In the genomic region with DNA sequence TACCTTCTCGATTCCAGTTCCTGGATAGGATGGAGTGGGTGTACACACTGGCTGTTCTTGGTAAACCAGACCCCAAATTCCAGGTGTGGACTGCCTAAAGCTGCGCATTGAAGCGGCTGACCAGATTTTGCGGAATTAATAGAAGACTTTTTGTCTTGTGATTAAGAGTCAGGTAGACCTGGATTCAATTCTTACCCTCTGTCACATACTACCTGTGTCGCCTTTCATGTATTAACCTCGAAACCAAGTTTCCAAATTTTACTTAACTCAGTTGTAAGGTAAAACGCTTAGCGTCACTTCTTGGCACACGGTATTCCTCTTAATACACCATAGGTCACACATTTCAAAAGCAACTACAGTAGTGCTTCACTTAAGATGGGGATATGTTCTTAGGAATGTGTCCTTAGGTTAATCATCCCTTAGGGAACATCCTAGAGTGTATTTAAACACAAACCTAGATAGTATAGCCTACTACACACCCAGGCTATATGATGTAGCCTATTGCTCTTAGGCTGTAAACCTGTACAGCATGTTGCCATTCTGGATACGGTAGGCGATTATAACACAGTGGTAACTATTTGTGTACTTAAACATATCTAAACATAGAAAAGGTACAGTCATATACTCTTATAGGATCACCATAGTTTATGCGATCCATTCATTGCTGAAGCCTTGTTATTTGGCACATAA, we compare ENCODE assay signal across 1 cellular context.
TF ChIP-seq lines count a peak whose summit lies in the region.

No MANE protein-coding gene starts in this region.

TF ChIP-seq in K562, 482 proteins besides CTCF, POLR2A, EP300 and RAD21 (continued from another document):
- TF ChIP-seq, protein P1, sequence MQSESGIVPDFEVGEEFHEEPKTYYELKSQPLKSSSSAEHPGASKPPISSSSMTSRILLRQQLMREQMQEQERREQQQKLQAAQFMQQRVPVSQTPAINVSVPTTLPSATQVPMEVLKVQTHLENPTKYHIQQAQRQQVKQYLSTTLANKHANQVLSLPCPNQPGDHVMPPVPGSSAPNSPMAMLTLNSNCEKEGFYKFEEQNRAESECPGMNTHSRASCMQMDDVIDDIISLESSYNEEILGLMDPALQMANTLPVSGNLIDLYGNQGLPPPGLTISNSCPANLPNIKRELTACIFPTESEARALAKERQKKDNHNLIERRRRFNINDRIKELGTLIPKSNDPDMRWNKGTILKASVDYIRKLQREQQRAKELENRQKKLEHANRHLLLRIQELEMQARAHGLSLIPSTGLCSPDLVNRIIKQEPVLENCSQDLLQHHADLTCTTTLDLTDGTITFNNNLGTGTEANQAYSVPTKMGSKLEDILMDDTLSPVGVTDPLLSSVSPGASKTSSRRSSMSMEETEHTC (IDR thresholded peaks at IDR 0.05), result no peak
- no peak for TF ChIP-seq POLR2AphosphoS2 (IDR thresholded peaks at IDR 0.05; ENCODE audit: low read length)
- no peak for TF ChIP-seq CCNT2 (IDR thresholded peaks at IDR 0.05; ENCODE audit: borderline replicate concordance, extremely low read depth, insufficient read length, low read depth, low read length)
- peak; percentile 19 for TF ChIP-seq KDM5B (IDR thresholded peaks at IDR 0.05; ENCODE audit: insufficient replicate concordance, low read depth, low read length)
- no peak for TF ChIP-seq KLF6 (CRISPR knock-in tag; IDR thresholded peaks at IDR 0.05; ENCODE audit: borderline replicate concordance)
- TF ChIP-seq CXXC5 (CRISPR knock-in tag; IDR thresholded peaks at IDR 0.05), result no peak
- no peak for TF ChIP-seq HOXB6 (CRISPR knock-in tag; IDR thresholded peaks at IDR 0.05; ENCODE audit: borderline replicate concordance)
- TF ChIP-seq U2AF1 (optimal IDR thresholded peaks at IDR 0.05; ENCODE audit: low read depth, low read length), result no peak
- TF ChIP-seq, protein P2, sequence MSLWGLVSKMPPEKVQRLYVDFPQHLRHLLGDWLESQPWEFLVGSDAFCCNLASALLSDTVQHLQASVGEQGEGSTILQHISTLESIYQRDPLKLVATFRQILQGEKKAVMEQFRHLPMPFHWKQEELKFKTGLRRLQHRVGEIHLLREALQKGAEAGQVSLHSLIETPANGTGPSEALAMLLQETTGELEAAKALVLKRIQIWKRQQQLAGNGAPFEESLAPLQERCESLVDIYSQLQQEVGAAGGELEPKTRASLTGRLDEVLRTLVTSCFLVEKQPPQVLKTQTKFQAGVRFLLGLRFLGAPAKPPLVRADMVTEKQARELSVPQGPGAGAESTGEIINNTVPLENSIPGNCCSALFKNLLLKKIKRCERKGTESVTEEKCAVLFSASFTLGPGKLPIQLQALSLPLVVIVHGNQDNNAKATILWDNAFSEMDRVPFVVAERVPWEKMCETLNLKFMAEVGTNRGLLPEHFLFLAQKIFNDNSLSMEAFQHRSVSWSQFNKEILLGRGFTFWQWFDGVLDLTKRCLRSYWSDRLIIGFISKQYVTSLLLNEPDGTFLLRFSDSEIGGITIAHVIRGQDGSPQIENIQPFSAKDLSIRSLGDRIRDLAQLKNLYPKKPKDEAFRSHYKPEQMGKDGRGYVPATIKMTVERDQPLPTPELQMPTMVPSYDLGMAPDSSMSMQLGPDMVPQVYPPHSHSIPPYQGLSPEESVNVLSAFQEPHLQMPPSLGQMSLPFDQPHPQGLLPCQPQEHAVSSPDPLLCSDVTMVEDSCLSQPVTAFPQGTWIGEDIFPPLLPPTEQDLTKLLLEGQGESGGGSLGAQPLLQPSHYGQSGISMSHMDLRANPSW (CRISPR knock-in tag; IDR thresholded peaks at IDR 0.05), result no peak
- TF ChIP-seq, protein P3, sequence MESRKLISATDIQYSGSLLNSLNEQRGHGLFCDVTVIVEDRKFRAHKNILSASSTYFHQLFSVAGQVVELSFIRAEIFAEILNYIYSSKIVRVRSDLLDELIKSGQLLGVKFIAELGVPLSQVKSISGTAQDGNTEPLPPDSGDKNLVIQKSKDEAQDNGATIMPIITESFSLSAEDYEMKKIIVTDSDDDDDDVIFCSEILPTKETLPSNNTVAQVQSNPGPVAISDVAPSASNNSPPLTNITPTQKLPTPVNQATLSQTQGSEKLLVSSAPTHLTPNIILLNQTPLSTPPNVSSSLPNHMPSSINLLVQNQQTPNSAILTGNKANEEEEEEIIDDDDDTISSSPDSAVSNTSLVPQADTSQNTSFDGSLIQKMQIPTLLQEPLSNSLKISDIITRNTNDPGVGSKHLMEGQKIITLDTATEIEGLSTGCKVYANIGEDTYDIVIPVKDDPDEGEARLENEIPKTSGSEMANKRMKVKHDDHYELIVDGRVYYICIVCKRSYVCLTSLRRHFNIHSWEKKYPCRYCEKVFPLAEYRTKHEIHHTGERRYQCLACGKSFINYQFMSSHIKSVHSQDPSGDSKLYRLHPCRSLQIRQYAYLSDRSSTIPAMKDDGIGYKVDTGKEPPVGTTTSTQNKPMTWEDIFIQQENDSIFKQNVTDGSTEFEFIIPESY (CRISPR knock-in tag; IDR thresholded peaks at IDR 0.05), result peak; percentile 7; the same call in 1 of the 2 replicates
- TF ChIP-seq, protein P4, sequence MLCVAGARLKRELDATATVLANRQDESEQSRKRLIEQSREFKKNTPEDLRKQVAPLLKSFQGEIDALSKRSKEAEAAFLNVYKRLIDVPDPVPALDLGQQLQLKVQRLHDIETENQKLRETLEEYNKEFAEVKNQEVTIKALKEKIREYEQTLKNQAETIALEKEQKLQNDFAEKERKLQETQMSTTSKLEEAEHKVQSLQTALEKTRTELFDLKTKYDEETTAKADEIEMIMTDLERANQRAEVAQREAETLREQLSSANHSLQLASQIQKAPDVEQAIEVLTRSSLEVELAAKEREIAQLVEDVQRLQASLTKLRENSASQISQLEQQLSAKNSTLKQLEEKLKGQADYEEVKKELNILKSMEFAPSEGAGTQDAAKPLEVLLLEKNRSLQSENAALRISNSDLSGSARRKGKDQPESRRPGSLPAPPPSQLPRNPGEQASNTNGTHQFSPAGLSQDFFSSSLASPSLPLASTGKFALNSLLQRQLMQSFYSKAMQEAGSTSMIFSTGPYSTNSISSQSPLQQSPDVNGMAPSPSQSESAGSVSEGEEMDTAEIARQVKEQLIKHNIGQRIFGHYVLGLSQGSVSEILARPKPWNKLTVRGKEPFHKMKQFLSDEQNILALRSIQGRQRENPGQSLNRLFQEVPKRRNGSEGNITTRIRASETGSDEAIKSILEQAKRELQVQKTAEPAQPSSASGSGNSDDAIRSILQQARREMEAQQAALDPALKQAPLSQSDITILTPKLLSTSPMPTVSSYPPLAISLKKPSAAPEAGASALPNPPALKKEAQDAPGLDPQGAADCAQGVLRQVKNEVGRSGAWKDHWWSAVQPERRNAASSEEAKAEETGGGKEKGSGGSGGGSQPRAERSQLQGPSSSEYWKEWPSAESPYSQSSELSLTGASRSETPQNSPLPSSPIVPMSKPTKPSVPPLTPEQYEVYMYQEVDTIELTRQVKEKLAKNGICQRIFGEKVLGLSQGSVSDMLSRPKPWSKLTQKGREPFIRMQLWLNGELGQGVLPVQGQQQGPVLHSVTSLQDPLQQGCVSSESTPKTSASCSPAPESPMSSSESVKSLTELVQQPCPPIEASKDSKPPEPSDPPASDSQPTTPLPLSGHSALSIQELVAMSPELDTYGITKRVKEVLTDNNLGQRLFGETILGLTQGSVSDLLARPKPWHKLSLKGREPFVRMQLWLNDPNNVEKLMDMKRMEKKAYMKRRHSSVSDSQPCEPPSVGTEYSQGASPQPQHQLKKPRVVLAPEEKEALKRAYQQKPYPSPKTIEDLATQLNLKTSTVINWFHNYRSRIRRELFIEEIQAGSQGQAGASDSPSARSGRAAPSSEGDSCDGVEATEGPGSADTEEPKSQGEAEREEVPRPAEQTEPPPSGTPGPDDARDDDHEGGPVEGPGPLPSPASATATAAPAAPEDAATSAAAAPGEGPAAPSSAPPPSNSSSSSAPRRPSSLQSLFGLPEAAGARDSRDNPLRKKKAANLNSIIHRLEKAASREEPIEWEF (CRISPR knock-in tag; IDR thresholded peaks at IDR 0.05), result no peak
- TF ChIP-seq HCFC1 (IDR thresholded peaks at IDR 0.05; ENCODE audit: low read depth, low read length), result no peak
- 0 out of 2 replicates have a peak, but pooled peaks have one; percentile 12 for TF ChIP-seq ETV5 (CRISPR knock-in tag; IDR thresholded peaks at IDR 0.05; ENCODE audit: low read depth)
- TF ChIP-seq, protein P5, sequence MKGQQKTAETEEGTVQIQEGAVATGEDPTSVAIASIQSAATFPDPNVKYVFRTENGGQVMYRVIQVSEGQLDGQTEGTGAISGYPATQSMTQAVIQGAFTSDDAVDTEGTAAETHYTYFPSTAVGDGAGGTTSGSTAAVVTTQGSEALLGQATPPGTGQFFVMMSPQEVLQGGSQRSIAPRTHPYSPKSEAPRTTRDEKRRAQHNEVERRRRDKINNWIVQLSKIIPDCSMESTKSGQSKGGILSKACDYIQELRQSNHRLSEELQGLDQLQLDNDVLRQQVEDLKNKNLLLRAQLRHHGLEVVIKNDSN (CRISPR knock-in tag; IDR thresholded peaks at IDR 0.05), result no peak
- no peak for TF ChIP-seq ELF1 (tag; IDR thresholded peaks at IDR 0.05)
- no peak for TF ChIP-seq ZNF551 (CRISPR knock-in tag; IDR thresholded peaks at IDR 0.05)
- TF ChIP-seq, protein P6, sequence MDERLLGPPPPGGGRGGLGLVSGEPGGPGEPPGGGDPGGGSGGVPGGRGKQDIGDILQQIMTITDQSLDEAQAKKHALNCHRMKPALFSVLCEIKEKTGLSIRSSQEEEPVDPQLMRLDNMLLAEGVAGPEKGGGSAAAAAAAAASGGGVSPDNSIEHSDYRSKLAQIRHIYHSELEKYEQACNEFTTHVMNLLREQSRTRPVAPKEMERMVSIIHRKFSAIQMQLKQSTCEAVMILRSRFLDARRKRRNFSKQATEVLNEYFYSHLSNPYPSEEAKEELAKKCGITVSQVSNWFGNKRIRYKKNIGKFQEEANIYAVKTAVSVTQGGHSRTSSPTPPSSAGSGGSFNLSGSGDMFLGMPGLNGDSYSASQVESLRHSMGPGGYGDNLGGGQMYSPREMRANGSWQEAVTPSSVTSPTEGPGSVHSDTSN (CRISPR knock-in tag; IDR thresholded peaks at IDR 0.05; ENCODE audit: low read depth), result no peak
- TF ChIP-seq, protein P6 (tag; conservative IDR thresholded peaks at IDR 0.05; ENCODE audit: low read depth), result no peak
- no peak for TF ChIP-seq GTF2A2 (tag; IDR thresholded peaks at IDR 0.05)
- TF ChIP-seq ZNF175 (CRISPR knock-in tag; IDR thresholded peaks at IDR 0.05; ENCODE audit: low read depth), result 0 out of 2 replicates have a peak, but pooled peaks have one; percentile 45
- TF ChIP-seq RNF2 (IDR thresholded peaks at IDR 0.05), result no peak
- no peak for TF ChIP-seq ZBTB17 (CRISPR knock-in tag; IDR thresholded peaks at IDR 0.05)
- TF ChIP-seq DNMT1 (IDR thresholded peaks at IDR 0.05), result no peak
- no peak for TF ChIP-seq ARID1B (IDR thresholded peaks at IDR 0.05)
- no peak for TF ChIP-seq ATF1 (CRISPR knock-in tag; IDR thresholded peaks at IDR 0.05)
- TF ChIP-seq ATF1 (tag; IDR thresholded peaks at IDR 0.05), result no peak; the same call in 1 of the 2 replicates
- TF ChIP-seq, protein P7, sequence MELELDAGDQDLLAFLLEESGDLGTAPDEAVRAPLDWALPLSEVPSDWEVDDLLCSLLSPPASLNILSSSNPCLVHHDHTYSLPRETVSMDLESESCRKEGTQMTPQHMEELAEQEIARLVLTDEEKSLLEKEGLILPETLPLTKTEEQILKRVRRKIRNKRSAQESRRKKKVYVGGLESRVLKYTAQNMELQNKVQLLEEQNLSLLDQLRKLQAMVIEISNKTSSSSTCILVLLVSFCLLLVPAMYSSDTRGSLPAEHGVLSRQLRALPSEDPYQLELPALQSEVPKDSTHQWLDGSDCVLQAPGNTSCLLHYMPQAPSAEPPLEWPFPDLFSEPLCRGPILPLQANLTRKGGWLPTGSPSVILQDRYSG (tag; conservative IDR thresholded peaks at IDR 0.05; ENCODE audit: low read depth), result 0 out of 2 replicates have a peak, but pooled peaks have one; percentile 5
- TF ChIP-seq HIVEP1 (CRISPR knock-in tag; IDR thresholded peaks at IDR 0.05), result no peak
- TF ChIP-seq ZFX (CRISPR knock-in tag; IDR thresholded peaks at IDR 0.05), result no peak
- TF ChIP-seq, protein P8, sequence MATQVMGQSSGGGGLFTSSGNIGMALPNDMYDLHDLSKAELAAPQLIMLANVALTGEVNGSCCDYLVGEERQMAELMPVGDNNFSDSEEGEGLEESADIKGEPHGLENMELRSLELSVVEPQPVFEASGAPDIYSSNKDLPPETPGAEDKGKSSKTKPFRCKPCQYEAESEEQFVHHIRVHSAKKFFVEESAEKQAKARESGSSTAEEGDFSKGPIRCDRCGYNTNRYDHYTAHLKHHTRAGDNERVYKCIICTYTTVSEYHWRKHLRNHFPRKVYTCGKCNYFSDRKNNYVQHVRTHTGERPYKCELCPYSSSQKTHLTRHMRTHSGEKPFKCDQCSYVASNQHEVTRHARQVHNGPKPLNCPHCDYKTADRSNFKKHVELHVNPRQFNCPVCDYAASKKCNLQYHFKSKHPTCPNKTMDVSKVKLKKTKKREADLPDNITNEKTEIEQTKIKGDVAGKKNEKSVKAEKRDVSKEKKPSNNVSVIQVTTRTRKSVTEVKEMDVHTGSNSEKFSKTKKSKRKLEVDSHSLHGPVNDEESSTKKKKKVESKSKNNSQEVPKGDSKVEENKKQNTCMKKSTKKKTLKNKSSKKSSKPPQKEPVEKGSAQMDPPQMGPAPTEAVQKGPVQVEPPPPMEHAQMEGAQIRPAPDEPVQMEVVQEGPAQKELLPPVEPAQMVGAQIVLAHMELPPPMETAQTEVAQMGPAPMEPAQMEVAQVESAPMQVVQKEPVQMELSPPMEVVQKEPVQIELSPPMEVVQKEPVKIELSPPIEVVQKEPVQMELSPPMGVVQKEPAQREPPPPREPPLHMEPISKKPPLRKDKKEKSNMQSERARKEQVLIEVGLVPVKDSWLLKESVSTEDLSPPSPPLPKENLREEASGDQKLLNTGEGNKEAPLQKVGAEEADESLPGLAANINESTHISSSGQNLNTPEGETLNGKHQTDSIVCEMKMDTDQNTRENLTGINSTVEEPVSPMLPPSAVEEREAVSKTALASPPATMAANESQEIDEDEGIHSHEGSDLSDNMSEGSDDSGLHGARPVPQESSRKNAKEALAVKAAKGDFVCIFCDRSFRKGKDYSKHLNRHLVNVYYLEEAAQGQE (CRISPR knock-in tag; IDR thresholded peaks at IDR 0.05; ENCODE audit: low read depth), result no peak
- no peak for TF ChIP-seq SP1 (CRISPR knock-in tag; IDR thresholded peaks at IDR 0.05)
- no peak for TF ChIP-seq HDAC6 (IDR thresholded peaks at IDR 0.05; ENCODE audit: low read depth, low read length)
- TF ChIP-seq EGR1 (conservative IDR thresholded peaks at IDR 0.05), result 0 out of 2 replicates have a peak, but pooled peaks have one; percentile 42
- 0 out of 2 replicates have a peak, but pooled peaks have one; percentile 17 for TF ChIP-seq NR2C2 (CRISPR knock-in tag; IDR thresholded peaks at IDR 0.05)
- TF ChIP-seq NR2C2 (tag; IDR thresholded peaks at IDR 0.05), result peak; percentile 24; the same call in 1 of the 2 replicates
